17 cellular contexts compared by ENCODE assay signal in the genomic region with DNA sequence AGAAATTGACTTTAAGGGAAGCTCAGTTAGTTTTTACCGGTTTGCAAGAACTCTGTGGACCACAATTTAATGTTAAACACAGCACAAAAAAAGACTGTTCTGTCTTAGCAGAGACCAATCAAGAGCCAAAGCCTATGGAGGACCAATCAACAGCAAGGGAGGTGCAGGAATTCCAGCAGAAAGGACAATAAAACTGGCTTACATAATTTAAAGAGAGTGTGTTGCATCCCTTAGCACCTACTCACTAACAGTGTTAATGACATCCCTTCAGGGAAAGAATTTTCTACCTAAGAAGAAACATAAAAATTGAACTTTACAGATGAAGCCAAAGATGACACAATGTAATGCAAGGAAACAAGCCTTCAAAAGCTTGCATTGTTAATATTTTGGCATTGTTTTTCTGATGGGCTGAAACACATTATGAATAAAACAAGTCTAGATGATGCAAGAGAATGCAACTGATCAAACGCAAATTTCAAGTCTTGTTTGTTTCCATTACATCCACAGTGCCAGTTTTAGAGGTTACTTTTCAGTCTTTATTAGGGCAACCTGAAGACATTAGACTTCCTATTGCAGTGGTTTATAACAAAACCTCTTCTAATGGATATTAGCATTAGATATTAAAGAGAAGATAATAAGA.
DNase-seq lines count a peak whose midpoint lies in the region; ATAC-seq and TF ChIP-seq lines count a peak whose summit lies in the region.
"Had no signal": no experiment of that assay in that cellular context is flagged by ENCODE, and none has a peak within 500 bp of the region (broad histone marks: within the 10 kb centered on the region; RNA-seq: fewer than 3 reads in every experiment).

No MANE protein-coding gene starts in this region.

- no peaks in the 10 kb centered on the region for H4K20me1 ChIP-seq in GM23338 (replicated peaks; ENCODE audit: insufficient read depth)
- H4K20me1 ChIP-seq: BLaER1 treated with 17β-estradiol and CSF1 and Interleukin-3, amounts not matched to agents 10 nM and 100 nM had no signal

- no peaks in the 10 kb centered on the region for H3K79me2 ChIP-seq in GM23338 (replicated peaks; ENCODE audit: insufficient read depth)

- no peaks in the 10 kb centered on the region for H3K36me3 Mint-ChIP-seq in GM23338 (ENCODE audit: low read depth)
- H3K36me3 Mint-ChIP-seq: CD8-positive, alpha-beta memory T cell; IgD-negative memory B cell had no signal

- H3K9me3 Mint-ChIP-seq in GM23338: no peaks in the 10 kb centered on the region; the same call in 2 of the 3 replicates

- H3K36me3 ChIP-seq in GM23338 (ENCODE audit: insufficient read depth) (no peaks in the 10 kb centered on the region), H7 (replicated peaks; ENCODE audit: control insufficient read depth, insufficient read depth, low read length) (no peaks in the 10 kb centered on the region)
- H3K36me3 ChIP-seq: BLaER1 treated with 17β-estradiol and CSF1 and Interleukin-3, amounts not matched to agents 10 nM and 100 nM had no signal

- H3K4me1 Mint-ChIP-seq in GM23338: no peaks in the 10 kb centered on the region; the same call in 2 of the 3 replicates
- H3K4me1 Mint-ChIP-seq: CD8-positive, alpha-beta memory T cell; IgD-negative memory B cell had no signal

- no peak overlapping the region for H3K4me2 ChIP-seq in GM23338
- H3K4me2 ChIP-seq: BLaER1 treated with 17β-estradiol and CSF1 and Interleukin-3, amounts not matched to agents 10 nM and 100 nM had no signal

- no peak overlapping the region for H3K27ac ChIP-seq in GM23338 (ENCODE audit: low read depth)
- H3K27ac ChIP-seq: BLaER1 treated with 17β-estradiol and CSF1 and Interleukin-3, amounts not matched to agents 10 nM and 100 nM had no signal

- no peak overlapping the region for H3K27ac Mint-ChIP-seq in GM23338
- H3K27ac Mint-ChIP-seq: CD8-positive, alpha-beta memory T cell; IgD-negative memory B cell had no signal

- no peaks in the 10 kb centered on the region for H3K4me1 ChIP-seq in GM23338 (ENCODE audit: insufficient read depth)
- H3K4me1 ChIP-seq: BLaER1 treated with 17β-estradiol and CSF1 and Interleukin-3, amounts not matched to agents 10 nM and 100 nM had no signal

- H3K4me3 ChIP-seq in GM23338 (no peak overlapping the region), cardiac fibroblast (replicated peaks in 1 of 2; ENCODE audit: low read depth in 2 of 2, low read length in 2 of 2) (no peak overlapping the region), fibroblast of the aortic adventitia (ENCODE audit: low read depth, low read length) (no peak overlapping the region), H7 (ENCODE audit: insufficient read depth, low read depth, low read length) (no peak overlapping the region)
- H3K4me3 ChIP-seq: BLaER1 treated with 17β-estradiol and CSF1 and Interleukin-3, amounts not matched to agents 10 nM and 100 nM had no signal

- H3K27me3 ChIP-seq in GM23338 (ENCODE audit: insufficient read depth) (no peaks in the 10 kb centered on the region), H7 (ENCODE audit: control insufficient read depth, insufficient read depth, low read length) (no peaks in the 10 kb centered on the region)
- H3K27me3 ChIP-seq: BLaER1 treated with 17β-estradiol and CSF1 and Interleukin-3, amounts not matched to agents 10 nM and 100 nM had no signal

- 0 out of 2 replicates have a peak, but pooled peaks cover 3% of the 10 kb centered on the region for H3K9me2 ChIP-seq in GM23338 (ENCODE audit: insufficient read depth)

- peaks cover 3% of the 10 kb centered on the region for H3K27me3 Mint-ChIP-seq in GM23338 (ENCODE audit: insufficient read depth, low read depth, poor library complexity)
- H3K27me3 Mint-ChIP-seq: IgD-negative memory B cell had no signal

- no peaks in the 10 kb centered on the region for H3F3A ChIP-seq in GM23338 (replicated peaks; ENCODE audit: low read depth)

- DNase-seq in GM23338 (ENCODE audit: low spot score): no peak
- DNase-seq in OCI-M1 (lab: John Stamatoyannopoulos, UW): peak; percentile 52
- DNase-seq in cardiac fibroblast (ENCODE audit: low read depth in 2 of 2): peak; percentile 28 to 43
- peak; percentile 83 for DNase-seq in fibroblast of the aortic adventitia (ENCODE audit: low read depth)
- DNase-seq in central memory CD4-positive, alpha-beta T cell: no peak
- DNase-seq in H7: no peak
- DNase-seq in hypothalamus (lab: John Stamatoyannopoulos, UW): no peak
- DNase-seq: CD8-positive, alpha-beta memory T cell; DMS79 treated with DMSO at 0.1 percent for 48 hours; NCI-H2029; NCI-H510A; NCI-H774; SHP77 had no signal

- no peak overlapping the region for H3K4me3 Mint-ChIP-seq in GM23338
- H3K4me3 Mint-ChIP-seq: CD8-positive, alpha-beta memory T cell; IgD-negative memory B cell had no signal

- H2AFZ ChIP-seq in GM23338: peak overlapping the region; percentile 33; the same call in 1 of the 2 replicates

- TF ChIP-seq CTCF in GM23338 (conservative IDR thresholded peaks at IDR 0.05; ENCODE audit: low read depth in 2 of 2): no peak
- TF ChIP-seq CTCF in cardiac fibroblast (IDR thresholded peaks at IDR 0.05; ENCODE audit: low read depth, low read length): no peak
- TF ChIP-seq CTCF in fibroblast of the aortic adventitia (IDR thresholded peaks at IDR 0.05; ENCODE audit: insufficient read depth, low read length): no peak

- no peak for ATAC-seq in GM23338
- no peak for ATAC-seq in GM18520 (IDR thresholded peaks at IDR 0.05; ENCODE audit: unreplicated experiment)
- ATAC-seq: SK-N-SH treated with all-trans-retinoic acid at 6 μM for 48 hours had no signal

TF ChIP-seq in GM23338, 12 proteins besides CTCF, POLR2A, EP300 and RAD21 (continues in another document):
- no peak for TF ChIP-seq NANOG (IDR thresholded peaks at IDR 0.05; ENCODE audit: borderline replicate concordance)
- no peak for TF ChIP-seq JUNB (IDR thresholded peaks at IDR 0.05; ENCODE audit: unreplicated experiment)
- TF ChIP-seq, protein P1, sequence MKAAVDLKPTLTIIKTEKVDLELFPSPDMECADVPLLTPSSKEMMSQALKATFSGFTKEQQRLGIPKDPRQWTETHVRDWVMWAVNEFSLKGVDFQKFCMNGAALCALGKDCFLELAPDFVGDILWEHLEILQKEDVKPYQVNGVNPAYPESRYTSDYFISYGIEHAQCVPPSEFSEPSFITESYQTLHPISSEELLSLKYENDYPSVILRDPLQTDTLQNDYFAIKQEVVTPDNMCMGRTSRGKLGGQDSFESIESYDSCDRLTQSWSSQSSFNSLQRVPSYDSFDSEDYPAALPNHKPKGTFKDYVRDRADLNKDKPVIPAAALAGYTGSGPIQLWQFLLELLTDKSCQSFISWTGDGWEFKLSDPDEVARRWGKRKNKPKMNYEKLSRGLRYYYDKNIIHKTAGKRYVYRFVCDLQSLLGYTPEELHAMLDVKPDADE (IDR thresholded peaks at IDR 0.05): no peak
- TF ChIP-seq CREB1 (CRISPR knock-in tag; IDR thresholded peaks at IDR 0.05; ENCODE audit: low read depth): no peak

Comparison
In these comparisons a context has a peak if more than half of its experiments do, and no peak if none do; other contexts are left out.
1. DNase-seq: peak in OCI-M1 (single experiment), cardiac fibroblast (2 of 2) and fibroblast of the aortic adventitia (single experiment); none in GM23338 (single experiment), central memory CD4-positive, alpha-beta T cell (single experiment), H7 (single experiment) and hypothalamus (0 of 51).